In the genomic region with DNA sequence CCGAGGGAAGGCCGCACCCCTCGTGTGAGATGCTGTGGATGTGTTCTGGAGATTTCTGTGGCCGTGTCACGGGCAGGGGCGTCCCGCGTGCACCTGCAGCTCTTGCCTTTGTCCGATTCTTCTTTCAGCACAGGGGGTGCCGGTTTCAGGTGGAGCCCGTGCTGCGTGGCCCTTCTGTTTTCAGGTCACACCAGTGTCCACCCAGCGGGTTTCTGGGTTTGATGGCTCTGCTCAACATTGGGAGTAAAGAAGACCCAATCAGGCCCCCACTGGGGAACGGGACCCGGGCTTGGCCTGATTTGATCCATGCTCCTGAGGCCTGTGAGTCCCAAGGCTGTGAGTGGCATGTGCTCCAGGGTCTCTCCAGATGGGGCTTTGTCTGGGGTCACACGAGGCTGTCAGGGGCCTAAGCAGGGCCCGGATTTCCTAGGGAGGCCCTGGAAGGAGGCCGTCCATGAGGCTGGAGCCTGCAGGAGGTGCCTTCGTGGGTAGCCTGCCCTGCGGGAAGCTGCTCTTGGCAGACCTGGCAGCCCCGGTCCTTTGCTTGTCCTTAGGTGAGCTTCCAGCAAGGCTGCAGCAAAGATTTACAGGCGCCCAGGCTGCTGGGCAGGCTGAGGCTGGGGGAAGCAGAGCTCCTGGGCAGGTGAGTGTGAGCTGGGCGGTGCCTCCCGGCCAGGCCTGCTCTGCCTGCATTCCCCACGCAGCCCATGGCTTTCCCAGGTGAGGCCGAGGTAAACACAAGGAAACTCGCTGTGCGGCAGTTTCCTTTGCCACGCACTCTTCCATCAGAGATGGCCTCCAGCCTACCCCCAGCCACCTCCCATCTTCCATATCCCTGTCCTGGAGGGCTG, we compare ENCODE assay signal across 16 cellular contexts.
"Had no signal": no experiment of that assay in that cellular context is flagged by ENCODE, and none has a peak within 500 bp of the region (broad histone marks: within the 10 kb centered on the region; RNA-seq: fewer than 3 reads in every experiment).

No MANE protein-coding gene starts in this region.

- H3K36me3 ChIP-seq: colonic mucosa, esophagus muscularis mucosa, lower lobe of right lung, pancreas, transverse colon had no signal

- H3K27me3 ChIP-seq: colonic mucosa, pancreas had no signal

- H3K9me3 ChIP-seq: colonic mucosa, esophagus muscularis mucosa, lower lobe of right lung, pancreas, transverse colon had no signal

- H3K4me1 ChIP-seq: colonic mucosa, pancreas, transverse colon had no signal

- DNase-seq: activated CD4-positive, alpha-beta T cell treated with anti-CD3 and anti-CD28 coated beads, Interleukin-2, amount 50 U/mL, for 1 hour; activated CD4-positive, CD25-positive, alpha-beta regulatory T cell; activated CD8-positive, alpha-beta memory T cell treated with anti-CD3 and anti-CD28 coated beads for 24 hours; activated naive CD4-positive, alpha-beta T cell treated with anti-CD3 and anti-CD28 coated beads, Interleukin-2, amount 50 U/mL, for 16 hours; caudate nucleus; colonic mucosa; hippocampal formation; kidney glomerular epithelial cell; lower lobe of right lung; stimulated activated CD4-positive, alpha-beta T cell treated with anti-CD3 and anti-CD28 coated beads, Interleukin-15, amount 100 ng/mL, for 24 hours; stimulated activated CD4-positive, alpha-beta T cell treated with anti-CD3 and anti-CD28 coated beads, Interleukin-4, amount 100 ng/mL, for 1 hour; stimulated activated naive CD4-positive, alpha-beta T cell; T-helper 2 cell; transverse colon had no signal

- ATAC-seq: lower lobe of right lung, pancreas had no signal

- H3K27ac ChIP-seq: colonic mucosa, esophagus muscularis mucosa, lower lobe of right lung, pancreas, transverse colon had no signal

- H3K4me3 ChIP-seq: colonic mucosa, esophagus muscularis mucosa, lower lobe of right lung, pancreas, transverse colon had no signal
